In the genomic region with DNA sequence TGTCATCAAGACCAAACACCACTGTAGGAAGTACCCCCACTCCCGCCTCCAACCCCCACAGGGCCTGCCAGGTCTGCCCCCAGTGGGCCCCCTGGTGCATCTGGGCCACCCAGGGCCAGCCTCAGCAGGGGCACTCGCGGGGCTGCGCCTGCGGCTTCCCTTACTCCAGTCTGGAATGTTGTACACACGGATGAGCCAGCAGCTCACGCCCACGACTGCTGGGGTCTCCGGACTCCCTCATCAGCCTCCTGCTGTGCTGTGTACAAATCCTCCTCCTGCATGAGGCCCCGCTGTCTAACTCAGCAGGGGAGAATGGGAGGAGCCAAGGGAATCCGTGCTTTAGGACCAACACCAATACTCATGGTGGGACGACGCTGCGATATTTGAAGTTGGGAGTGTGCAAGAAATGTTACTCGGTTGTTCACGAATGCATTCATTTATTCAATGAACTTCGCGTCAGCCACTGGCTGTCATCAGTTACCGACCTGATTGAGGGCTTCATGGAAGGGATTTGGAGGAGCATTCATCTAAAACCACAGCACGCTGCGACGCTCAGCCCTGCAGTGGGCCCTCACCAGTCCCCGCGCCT, we compare ENCODE assay signal across 8 cellular contexts. TPM values are rescaled to one million over a fixed set of nuclear protein-coding genes. Genes with fewer than 3 reads are reported as not detected.
DNase-seq lines count a peak whose midpoint lies in the region; ATAC-seq and TF ChIP-seq lines count a peak whose summit lies in the region.

No MANE protein-coding gene starts in this region.

- H3K4me3 Mint-ChIP-seq in MCF 10A (ENCODE audit: unreplicated experiment): peak overlapping the region; percentile 79
- H3K4me3 Mint-ChIP-seq in stimulated activated naive CD8-positive, alpha-beta T cell treated with anti-CD3 and anti-CD28 coated beads, Interleukin-15, amount 100 ng/mL, for 72 hours: peak overlapping the region; percentile 90 to 92

- CTCF ChIA-PET in AG04450 (lab: Charles Lee) (no interaction called here), MCF 10A (lab: Yijun Ruan, JAX) (no interaction called here)

- no TSS peak for BruUV-seq in MCF 10A (replicated peaks; lab: Mats Ljungman, UMichigan)

- peaks cover 15% of the 10 kb centered on the region for H3K4me1 Mint-ChIP-seq in MCF 10A (ENCODE audit: insufficient read depth, unreplicated experiment)
- H3K4me1 Mint-ChIP-seq in stimulated activated naive CD8-positive, alpha-beta T cell treated with anti-CD3 and anti-CD28 coated beads, Interleukin-15, amount 100 ng/mL, for 72 hours: peaks cover 48% of the 10 kb centered on the region

- peaks cover 5% of the 10 kb centered on the region for H3K9me3 ChIP-seq in AG04450 (ENCODE audit: control insufficient read depth, insufficient read depth, low read length)

- peak overlapping the region; percentile 97 for H3K27ac ChIP-seq in AG04450 (ENCODE audit: low read depth, low read length)

- no peaks in the 10 kb centered on the region for H3K27me3 ChIP-seq in AG04450 (ENCODE audit: control insufficient read depth, insufficient read depth, low read length)

- no peak for DNase-seq in AG04450 (ENCODE audit: low read depth, low spot score)
- DNase-seq in NCI-H82 treated with DMSO at 0.1 percent for 48 hours (lab: John Stamatoyannopoulos, UW; ENCODE audit: unreplicated experiment): peak; percentile 19
- DNase-seq in MCF 10A (ENCODE audit: unreplicated experiment): no peak
- DNase-seq in kidney glomerular epithelial cell (lab: John Stamatoyannopoulos, UW): peak; percentile 50
- DNase-seq in stimulated activated naive CD8-positive, alpha-beta T cell treated with anti-CD3 and anti-CD28 coated beads, Interleukin-15, amount 100 ng/mL, for 72 hours: peak in 1 of 2 donors; percentile 22
- no peak for DNase-seq in DMS114 treated with DMSO at 0.1 percent for 48 hours (lab: John Stamatoyannopoulos, UW; ENCODE audit: unreplicated experiment)

- no peak overlapping the region for H3K27ac Mint-ChIP-seq in MCF 10A (ENCODE audit: low read depth, unreplicated experiment)
- peak overlapping the region; percentile 94 to 95 for H3K27ac Mint-ChIP-seq in stimulated activated naive CD8-positive, alpha-beta T cell treated with anti-CD3 and anti-CD28 coated beads, Interleukin-15, amount 100 ng/mL, for 72 hours

- intact Hi-C loops in MCF 10A (cut with micrococcal nuclease): no loop called here

- TF ChIP-seq CTCF in AG04450 (IDR thresholded peaks at IDR 0.05; ENCODE audit: low read depth, low read length) (no peak), MCF 10A (IDR thresholded peaks at IDR 0.05; ENCODE audit: unreplicated experiment) (no peak)

- peak overlapping the region; percentile 95 for H3K4me3 ChIP-seq in AG04450 (ENCODE audit: low read depth, low read length)

- no peaks in the 10 kb centered on the region for H3K27me3 Mint-ChIP-seq in MCF 10A (ENCODE audit: insufficient read depth, unreplicated experiment)
- no peaks in the 10 kb centered on the region for H3K27me3 Mint-ChIP-seq in stimulated activated naive CD8-positive, alpha-beta T cell treated with anti-CD3 and anti-CD28 coated beads, Interleukin-15, amount 100 ng/mL, for 72 hours

- H3K9me3 Mint-ChIP-seq in MCF 10A (ENCODE audit: unreplicated experiment): no peaks in the 10 kb centered on the region
- peaks cover 0 to 5% of the 10 kb centered on the region in 2 donors for H3K9me3 Mint-ChIP-seq in stimulated activated naive CD8-positive, alpha-beta T cell treated with anti-CD3 and anti-CD28 coated beads, Interleukin-15, amount 100 ng/mL, for 72 hours

- POLR2A ChIA-PET in AG04450 (lab: Yijun Ruan, JAX): no interaction called here
- POLR2A ChIA-PET in MCF 10A (lab: Yijun Ruan, JAX): no interaction called here

- peaks cover 17% of the 10 kb centered on the region for H3K36me3 Mint-ChIP-seq in MCF 10A (ENCODE audit: insufficient read depth, unreplicated experiment)

- ATAC-seq in GM18499 (IDR thresholded peaks at IDR 0.05; ENCODE audit: insufficient read depth, unreplicated experiment): peak; percentile 2
- peak; percentile 13 for ATAC-seq in HG03045 (IDR thresholded peaks at IDR 0.05; ENCODE audit: unreplicated experiment)
- ATAC-seq in stimulated activated naive CD8-positive, alpha-beta T cell treated with anti-CD3 and anti-CD28 coated beads, Interleukin-15, amount 100 ng/mL, for 72 hours: peak; percentile 39

RNA-seq across cellular contexts. Expression of gene ASB1, which starts 0.7 kb away (rescaled TPM):
- polyA plus RNA-seq in AG04450 (2011; rRNA removed): 29.8 and 30.5 TPM in 2 replicates
- polyA minus RNA-seq in AG04450 (2011; rRNA and poly(A)+ RNA removed): 25.0 and 35.0 TPM in 2 replicates
- total RNA-seq in MCF 10A (2022): 104 and 113 TPM in 2 replicates

Comparison
In these comparisons a context has a peak if more than half of its experiments do, and no peak if none do; other contexts are left out.
1. DNase-seq: peak in NCI-H82 treated with DMSO at 0.1 percent for 48 hours (single experiment) and kidney glomerular epithelial cell (single experiment); none in AG04450 (single experiment), MCF 10A (single experiment) and DMS114 treated with DMSO at 0.1 percent for 48 hours (single experiment).
2. Peak in every context shown above with its lines, with median percentiles within 50 percentile points of each other: ATAC-seq.